In the genomic region with DNA sequence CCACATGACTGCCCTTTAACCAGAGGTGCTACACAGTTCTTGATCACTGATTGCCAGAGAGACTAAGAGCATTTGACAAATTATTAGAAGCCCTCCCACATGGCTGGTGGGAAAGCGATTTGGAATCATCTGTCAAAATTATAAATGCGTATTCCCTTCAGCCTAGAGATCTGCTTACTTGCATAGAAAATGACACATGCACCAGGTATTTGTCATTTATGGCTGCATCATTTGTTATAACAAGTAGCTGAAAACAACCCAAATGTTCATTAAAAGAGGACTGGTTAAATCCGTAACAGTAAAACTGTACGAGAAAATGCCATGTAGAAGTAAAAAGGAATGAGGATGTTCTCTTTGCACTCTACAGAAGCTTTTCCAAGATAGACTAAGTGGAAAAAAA, we compare ENCODE assay signal across 38 cellular contexts. TPM values are rescaled to one million over a fixed set of nuclear protein-coding genes. Genes with fewer than 3 reads are reported as not detected.
"Had no signal": no experiment of that assay in that cellular context is flagged by ENCODE, and none has a peak within 500 bp of the region (broad histone marks: within the 10 kb centered on the region; RNA-seq: fewer than 3 reads in every experiment).

No MANE protein-coding gene starts in this region.

- H3K27me3 Mint-ChIP-seq: activated naive CD4-positive, alpha-beta T cell treated with anti-CD3 and anti-CD28 coated beads, Interleukin-2, amount 50 U/mL, for 24 hours; activated naive CD8-positive, alpha-beta T cell; activated naive CD8-positive, alpha-beta T cell treated with anti-CD3 and anti-CD28 coated beads, Interleukin-2, amount 50 U/mL, for 24 hours; activated T-cell treated with anti-CD3 and anti-CD28 coated beads, Interleukin-2, amount 50 U/mL, for 24 hours; brain had no signal

- H3K4me3 ChIP-seq: cardiac muscle cell had no signal

- DNase-seq: activated B cell treated with CpG ODN at 0.5 μM for 24 hours; activated CD4-positive, alpha-beta memory T cell treated with anti-CD3 and anti-CD28 coated beads for 36 hours; activated CD4-positive, alpha-beta T cell treated with anti-CD3 and anti-CD28 coated beads for 4 hours; activated CD4-positive, alpha-beta T cell treated with anti-CD3 and anti-CD28 coated beads, Interleukin-2, amount 10 ng/mL, durations not matched to agents 24 days and 14 days; activated CD4-positive, alpha-beta T cell treated with anti-CD3 and anti-CD28 coated beads, Interleukin-2, amount 50 U/mL, for 1 hour; activated CD4-positive, alpha-beta T cell treated with anti-CD3 and anti-CD28 coated beads, Interleukin-2, amount 50 U/mL, for 4 hours; activated CD4-positive, CD25-positive, alpha-beta regulatory T cell treated with anti-CD3 and anti-CD28 coated beads, Interleukin-2, amount 50 U/mL, for 72 hours; activated CD8-positive, alpha-beta memory T cell treated with anti-CD3 and anti-CD28 coated beads for 24 hours; activated CD8-positive, alpha-beta memory T cell treated with anti-CD3 and anti-CD28 coated beads, Interleukin-2, amount 10 ng/mL, durations not matched to agents 7 days and 5 days; activated CD8-positive, alpha-beta memory T cell treated with anti-CD3 and anti-CD28 coated beads, Interleukin-2, amount 50 U/mL, for 48 hours; activated CD8-positive, alpha-beta T cell treated with anti-CD3 and anti-CD28 coated beads for 36 hours; activated effector memory CD4-positive, alpha-beta T cell treated with Interleukin-2 at 50 U/mL for 16 hours; activated gamma-delta T cell; activated naive CD4-positive, alpha-beta T cell treated with anti-CD3 and anti-CD28 coated beads, Interleukin-2, amount 10 ng/mL, durations not matched to agents 7 days and 5 days; activated naive CD4-positive, alpha-beta T cell treated with Interleukin-2 at 50 U/mL for 16 hours; activated naive CD8-positive, alpha-beta T cell treated with anti-CD3 and anti-CD28 coated beads, Interleukin-2, amount 10 ng/mL, durations not matched to agents 7 days and 5 days; activated naive CD8-positive, alpha-beta T cell treated with anti-CD3 and anti-CD28 coated beads, Interleukin-2, amount 50 U/mL, for 24 hours; activated T-cell treated with anti-CD3 and anti-CD28 coated beads, Interleukin-2, amount 50 U/mL, for 24 hours; activated T-cell treated with anti-CD3 and anti-CD28 coated beads, Interleukin-2, amount 50 U/mL, for 48 hours; amniotic stem cell; aorta; caudate nucleus; cerebellar nuclear complex; T-helper 1 cell; T-helper 2 cell; T-helper 9 cell had no signal

- H3K27ac ChIP-seq: cardiac muscle cell, VCaP had no signal

- H3K27me3 ChIP-seq: cardiac muscle cell had no signal

- H3K4me3 Mint-ChIP-seq: activated B cell treated with CpG ODN at 0.5 μM for 24 hours; activated CD4-positive, alpha-beta memory T cell treated with anti-CD3 and anti-CD28 coated beads for 36 hours; activated CD4-positive, alpha-beta T cell treated with anti-CD3 and anti-CD28 coated beads, Interleukin-2, amount 10 ng/mL, durations not matched to agents 24 days and 14 days; activated CD8-positive, alpha-beta memory T cell treated with anti-CD3 and anti-CD28 coated beads, Interleukin-2, amount 10 ng/mL, durations not matched to agents 7 days and 5 days; activated CD8-positive, alpha-beta T cell treated with anti-CD3 and anti-CD28 coated beads for 36 hours; activated naive CD4-positive, alpha-beta T cell treated with anti-CD3 and anti-CD28 coated beads, Interleukin-2, amount 10 ng/mL, durations not matched to agents 7 days and 5 days; activated naive CD4-positive, alpha-beta T cell treated with anti-CD3 and anti-CD28 coated beads, Interleukin-2, amount 50 U/mL, for 24 hours; activated naive CD8-positive, alpha-beta T cell; activated naive CD8-positive, alpha-beta T cell treated with anti-CD3 and anti-CD28 coated beads, Interleukin-2, amount 10 ng/mL, durations not matched to agents 7 days and 5 days; activated naive CD8-positive, alpha-beta T cell treated with anti-CD3 and anti-CD28 coated beads, Interleukin-2, amount 50 U/mL, for 24 hours; activated T-cell treated with anti-CD3 and anti-CD28 coated beads, Interleukin-2, amount 50 U/mL, for 24 hours; brain; central memory CD8-positive, alpha-beta T cell; T-helper 1 cell treated with Interleukin-12 subunit alpha and Interleukin-12 subunit beta and Interleukin-4 antibody, amounts not matched to agents 30 μg/mL and 1 μg/mL, for 36 hours; T-helper 2 cell treated with Interferon-gamma antibody and Interleukin-4, amounts not matched to agents 5 μg/mL and 100 μg/mL, for 36 hours had no signal

- H3K9me3 Mint-ChIP-seq: activated B cell treated with CpG ODN at 0.5 μM for 24 hours; activated CD4-positive, alpha-beta memory T cell treated with anti-CD3 and anti-CD28 coated beads for 36 hours; activated CD4-positive, alpha-beta T cell treated with anti-CD3 and anti-CD28 coated beads, Interleukin-2, amount 10 ng/mL, durations not matched to agents 24 days and 14 days; activated CD8-positive, alpha-beta T cell treated with anti-CD3 and anti-CD28 coated beads for 36 hours; activated naive CD4-positive, alpha-beta T cell treated with anti-CD3 and anti-CD28 coated beads, Interleukin-2, amount 10 ng/mL, durations not matched to agents 7 days and 5 days; activated naive CD4-positive, alpha-beta T cell treated with anti-CD3 and anti-CD28 coated beads, Interleukin-2, amount 50 U/mL, for 24 hours; activated naive CD8-positive, alpha-beta T cell treated with anti-CD3 and anti-CD28 coated beads, Interleukin-2, amount 10 ng/mL, durations not matched to agents 7 days and 5 days; activated naive CD8-positive, alpha-beta T cell treated with anti-CD3 and anti-CD28 coated beads, Interleukin-2, amount 50 U/mL, for 24 hours; activated T-cell treated with anti-CD3 and anti-CD28 coated beads, Interleukin-2, amount 50 U/mL, for 24 hours; activated T-helper 2 cell treated with anti-CD3 and anti-CD28 coated beads, Interferon-gamma antibody, Interleukin-2, Interleukin-4, amounts not matched to agents 10 μg/mL and 5 μg/mL and 100 μg/mL, durations not matched to agents 14 hours and 24 hours and 36 hours; central memory CD8-positive, alpha-beta T cell; T-helper 1 cell treated with Interleukin-12 subunit alpha and Interleukin-12 subunit beta and Interleukin-4 antibody, amounts not matched to agents 30 μg/mL and 1 μg/mL, for 36 hours; T-helper 2 cell treated with Interferon-gamma antibody and Interleukin-4, amounts not matched to agents 5 μg/mL and 100 μg/mL, for 36 hours had no signal

- H3K27ac Mint-ChIP-seq: activated B cell treated with CpG ODN at 0.5 μM for 24 hours; activated CD4-positive, alpha-beta memory T cell treated with anti-CD3 and anti-CD28 coated beads for 36 hours; activated CD4-positive, alpha-beta T cell treated with anti-CD3 and anti-CD28 coated beads, Interleukin-2, amount 10 ng/mL, durations not matched to agents 24 days and 14 days; activated CD8-positive, alpha-beta memory T cell treated with anti-CD3 and anti-CD28 coated beads, Interleukin-2, amount 10 ng/mL, durations not matched to agents 7 days and 5 days; activated CD8-positive, alpha-beta T cell treated with anti-CD3 and anti-CD28 coated beads for 36 hours; activated naive CD4-positive, alpha-beta T cell treated with anti-CD3 and anti-CD28 coated beads, Interleukin-2, amount 10 ng/mL, durations not matched to agents 7 days and 5 days; activated naive CD4-positive, alpha-beta T cell treated with anti-CD3 and anti-CD28 coated beads, Interleukin-2, amount 50 U/mL, for 24 hours; activated naive CD8-positive, alpha-beta T cell; activated naive CD8-positive, alpha-beta T cell treated with anti-CD3 and anti-CD28 coated beads, Interleukin-2, amount 10 ng/mL, durations not matched to agents 7 days and 5 days; activated naive CD8-positive, alpha-beta T cell treated with anti-CD3 and anti-CD28 coated beads, Interleukin-2, amount 50 U/mL, for 24 hours; activated T-cell treated with anti-CD3 and anti-CD28 coated beads, Interleukin-2, amount 50 U/mL, for 24 hours; activated T-helper 2 cell treated with anti-CD3 and anti-CD28 coated beads, Interferon-gamma antibody, Interleukin-2, Interleukin-4, amounts not matched to agents 10 μg/mL and 5 μg/mL and 100 μg/mL, durations not matched to agents 14 hours and 24 hours and 36 hours; brain; T-helper 1 cell treated with Interleukin-12 subunit alpha and Interleukin-12 subunit beta and Interleukin-4 antibody, amounts not matched to agents 30 μg/mL and 1 μg/mL, for 36 hours; T-helper 2 cell treated with Interferon-gamma antibody and Interleukin-4, amounts not matched to agents 5 μg/mL and 100 μg/mL, for 36 hours had no signal

- H3K4me1 Mint-ChIP-seq: activated B cell treated with CpG ODN at 0.5 μM for 24 hours; activated CD8-positive, alpha-beta memory T cell treated with anti-CD3 and anti-CD28 coated beads, Interleukin-2, amount 10 ng/mL, durations not matched to agents 7 days and 5 days; activated naive CD4-positive, alpha-beta T cell treated with anti-CD3 and anti-CD28 coated beads, Interleukin-2, amount 10 ng/mL, durations not matched to agents 7 days and 5 days; activated naive CD4-positive, alpha-beta T cell treated with anti-CD3 and anti-CD28 coated beads, Interleukin-2, amount 50 U/mL, for 24 hours; activated naive CD8-positive, alpha-beta T cell treated with anti-CD3 and anti-CD28 coated beads, Interleukin-2, amount 10 ng/mL, durations not matched to agents 7 days and 5 days; activated naive CD8-positive, alpha-beta T cell treated with anti-CD3 and anti-CD28 coated beads, Interleukin-2, amount 50 U/mL, for 24 hours; brain; central memory CD8-positive, alpha-beta T cell had no signal

- H3K36me3 Mint-ChIP-seq: activated CD4-positive, alpha-beta memory T cell treated with anti-CD3 and anti-CD28 coated beads for 36 hours; activated CD8-positive, alpha-beta memory T cell treated with anti-CD3 and anti-CD28 coated beads, Interleukin-2, amount 10 ng/mL, durations not matched to agents 7 days and 5 days; activated naive CD4-positive, alpha-beta T cell treated with anti-CD3 and anti-CD28 coated beads, Interleukin-2, amount 10 ng/mL, durations not matched to agents 7 days and 5 days; activated naive CD4-positive, alpha-beta T cell treated with anti-CD3 and anti-CD28 coated beads, Interleukin-2, amount 50 U/mL, for 24 hours; activated naive CD8-positive, alpha-beta T cell treated with anti-CD3 and anti-CD28 coated beads, Interleukin-2, amount 10 ng/mL, durations not matched to agents 7 days and 5 days; brain had no signal

- H3K36me3 ChIP-seq: cardiac muscle cell had no signal

- FAIRE-seq: bronchial epithelial cell, TTC549 had no signal

RNA-seq across cellular contexts. Expression of a gene that starts 21.4 kb away (rescaled TPM):
- total RNA-seq: activated B cell treated with CpG ODN at 0.5 μM for 24 hours; activated CD4-positive, alpha-beta memory T cell treated with anti-CD3 and anti-CD28 coated beads for 36 hours; activated CD4-positive, alpha-beta T cell treated with anti-CD3 and anti-CD28 coated beads, Interleukin-2, amount 10 ng/mL, durations not matched to agents 24 days and 14 days; activated CD8-positive, alpha-beta memory T cell treated with anti-CD3 and anti-CD28 coated beads, Interleukin-2, amount 10 ng/mL, durations not matched to agents 7 days and 5 days; activated CD8-positive, alpha-beta T cell treated with anti-CD3 and anti-CD28 coated beads for 36 hours; activated naive CD8-positive, alpha-beta T cell treated with anti-CD3 and anti-CD28 coated beads, Interleukin-2, amount 10 ng/mL, durations not matched to agents 7 days and 5 days; activated T-helper 2 cell treated with anti-CD3 and anti-CD28 coated beads, Interferon-gamma antibody, Interleukin-2, Interleukin-4, amounts not matched to agents 10 μg/mL and 5 μg/mL and 100 μg/mL, durations not matched to agents 14 hours and 24 hours and 36 hours; aorta; bronchial epithelial cell; cardiac muscle cell; chondrocyte had no signal
